ENCODE assay signal across 31 cellular contexts in the genomic region with DNA sequence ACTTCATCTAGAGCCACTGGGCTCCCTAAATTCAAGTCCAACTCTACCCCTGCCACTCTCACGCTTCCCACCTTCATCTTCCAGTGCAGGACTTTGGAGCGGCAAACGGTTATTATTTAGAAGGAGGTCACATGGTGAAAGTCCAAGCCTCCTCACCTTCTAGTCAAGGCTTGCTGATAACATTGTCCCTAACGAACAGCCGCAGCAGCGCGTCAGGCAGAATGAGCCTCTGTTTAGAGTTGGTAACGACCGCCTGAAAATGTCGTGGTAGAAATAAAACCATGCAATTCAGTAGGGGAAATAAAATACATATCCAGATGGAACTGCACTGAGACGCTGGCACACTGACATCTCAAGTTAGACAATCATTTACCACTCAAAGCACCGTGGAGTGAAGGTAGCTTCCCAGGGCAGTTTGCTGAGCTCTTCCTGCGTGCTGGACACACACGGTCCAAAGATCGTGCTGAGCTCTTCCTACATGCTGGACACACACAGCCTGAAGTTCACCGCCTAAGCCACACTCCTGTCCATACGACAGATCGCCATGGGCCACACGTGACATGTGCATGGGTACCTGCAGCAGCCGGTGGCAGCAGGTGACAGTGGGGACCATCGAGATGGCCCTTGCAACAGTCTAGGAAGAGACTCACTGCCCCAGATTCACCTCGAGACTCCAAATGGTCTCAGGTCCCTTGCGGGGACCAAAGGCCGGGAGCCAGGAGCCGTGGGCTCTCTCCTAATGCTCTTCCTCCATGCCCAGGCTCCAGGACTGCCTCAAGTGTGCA.
DNase-seq lines count a peak whose midpoint lies in the region; ATAC-seq and TF ChIP-seq lines count a peak whose summit lies in the region.
"Had no signal": no experiment of that assay in that cellular context is flagged by ENCODE, and none has a peak within 500 bp of the region (broad histone marks: within the 10 kb centered on the region; RNA-seq: fewer than 3 reads in every experiment).

No MANE protein-coding gene starts in this region.

- DNase-seq in WTC11 (ENCODE audit: low spot score) (no peak), suprapubic skin (ENCODE audit: low spot score in 2 of 2) (peak; percentile 2 to 57), NCI-H1105 treated with DMSO at 0.1 percent for 48 hours (lab: John Stamatoyannopoulos, UW) (no peak)
- DNase-seq: activated CD4-positive, alpha-beta T cell treated with anti-CD3 and anti-CD28 coated beads for 36 hours; activated CD8-positive, alpha-beta T cell treated with anti-CD3 and anti-CD28 coated beads for 36 hours; activated naive CD4-positive, alpha-beta T cell treated with anti-CD3 and anti-CD28 coated beads, Interleukin-2, amount 10 ng/mL, durations not matched to agents 7 days and 5 days; amniotic stem cell; effector CD4-positive, alpha-beta T cell; gastrocnemius medialis; HCEC 1CT; left cardiac atrium; mesendoderm; MG63; naive B cell; NCI-H1417; NCI-H2029 treated with DMSO at 0.1 percent for 48 hours; NCI-H446; NCI-H748 treated with DMSO at 0.1 percent for 48 hours; ovary; SHP77 treated with DMSO at 0.1 percent for 48 hours; stimulated activated CD4-positive, alpha-beta T cell treated with anti-CD3 and anti-CD28 coated beads, Interleukin-2, amount 100 ng/mL, for 24 hours had no signal

- peaks cover 9% of the 10 kb centered on the region for H3K4me1 Mint-ChIP-seq in WTC11
- peaks cover 8% of the 10 kb centered on the region for H3K4me1 Mint-ChIP-seq in nephron
- H3K4me1 Mint-ChIP-seq: activated CD4-positive, alpha-beta T cell treated with anti-CD3 and anti-CD28 coated beads for 36 hours; activated naive CD4-positive, alpha-beta T cell treated with anti-CD3 and anti-CD28 coated beads, Interleukin-2, amount 10 ng/mL, durations not matched to agents 7 days and 5 days; activated T-helper 17 cell treated with anti-CD3 and anti-CD28 coated beads, Interleukin-2, amount 50 U/mL, for 72 hours; naive B cell had no signal

- no peaks in the 10 kb centered on the region for H3K27me3 Mint-ChIP-seq in WTC11 (ENCODE audit: low read depth)
- H3K27me3 Mint-ChIP-seq in nephron (ENCODE audit: low read depth), result peaks cover 8% of the 10 kb centered on the region
- H3K27me3 Mint-ChIP-seq: activated CD4-positive, alpha-beta T cell treated with anti-CD3 and anti-CD28 coated beads for 36 hours; activated CD8-positive, alpha-beta T cell treated with anti-CD3 and anti-CD28 coated beads for 36 hours; activated naive CD4-positive, alpha-beta T cell treated with anti-CD3 and anti-CD28 coated beads, Interleukin-2, amount 10 ng/mL, durations not matched to agents 7 days and 5 days; activated T-helper 17 cell treated with anti-CD3 and anti-CD28 coated beads, Interleukin-2, amount 50 U/mL, for 72 hours; naive B cell; stimulated activated naive CD8-positive, alpha-beta T cell treated with anti-CD3 and anti-CD28 coated beads, Interleukin-15, Interleukin-2, amounts not matched to agents 100 ng/mL and 50 ng/mL, for 24 hours had no signal

- TF ChIP-seq CTCF in WTC11 (IDR thresholded peaks at IDR 0.05) (no peak), nephron (IDR thresholded peaks at IDR 0.05; ENCODE audit: unreplicated experiment in 3 of 3) (no peak), suprapubic skin (IDR thresholded peaks at IDR 0.05) (no peak)

- H3K27me3 ChIP-seq in suprapubic skin, result no peaks in the 10 kb centered on the region
- H3K27me3 ChIP-seq: BLaER1, gastrocnemius medialis, MG63, ovary had no signal

- 95% methylated on average over 20 of the region's 25 CpGs for WGBS in suprapubic skin

- no peak for TF ChIP-seq EP300 in suprapubic skin (IDR thresholded peaks at IDR 0.05)

- peaks cover 70% of the 10 kb centered on the region for H3K9me3 ChIP-seq in iPS-18c (ENCODE audit: control insufficient read depth, insufficient read depth, low read length)
- H3K9me3 ChIP-seq in suprapubic skin, result no peaks in the 10 kb centered on the region
- H3K9me3 ChIP-seq: BLaER1, gastrocnemius medialis, MG63, ovary had no signal

- H3K4me1 ChIP-seq in suprapubic skin, result peaks cover 7% of the 10 kb centered on the region
- H3K4me1 ChIP-seq: BLaER1, gastrocnemius medialis had no signal

- no peak overlapping the region for H3K27ac ChIP-seq in suprapubic skin
- H3K27ac ChIP-seq: BLaER1, gastrocnemius medialis, HL-60, KMS-11, ovary had no signal

- TF ChIP-seq POLR2A in suprapubic skin (IDR thresholded peaks at IDR 0.05), result no peak

- no peak overlapping the region for H3K27ac Mint-ChIP-seq in WTC11
- peak overlapping the region; percentile 29 to 71 (median 30) for H3K27ac Mint-ChIP-seq in nephron
- H3K27ac Mint-ChIP-seq: activated CD4-positive, alpha-beta T cell treated with anti-CD3 and anti-CD28 coated beads for 36 hours; activated CD8-positive, alpha-beta T cell treated with anti-CD3 and anti-CD28 coated beads for 36 hours; activated naive CD4-positive, alpha-beta T cell treated with anti-CD3 and anti-CD28 coated beads, Interleukin-2, amount 10 ng/mL, durations not matched to agents 7 days and 5 days; activated T-helper 17 cell treated with anti-CD3 and anti-CD28 coated beads, Interleukin-2, amount 50 U/mL, for 72 hours; stimulated activated naive CD8-positive, alpha-beta T cell treated with anti-CD3 and anti-CD28 coated beads, Interleukin-15, Interleukin-2, amounts not matched to agents 100 ng/mL and 50 ng/mL, for 24 hours had no signal

- POLR2A ChIA-PET in WTC11 (lab: Charles Lee), result no interaction called here

- peak overlapping the region; percentile 9; the same call in 1 of the 2 replicates for H3K4me3 ChIP-seq in iPS-18c (ENCODE audit: insufficient read depth, low read depth, low read length)
- H3K4me3 ChIP-seq in suprapubic skin, result no peak overlapping the region
- H3K4me3 ChIP-seq: BLaER1, gastrocnemius medialis, MG63, ovary, smooth muscle cell had no signal

- no peak overlapping the region for H3K4me3 Mint-ChIP-seq in WTC11
- H3K4me3 Mint-ChIP-seq in nephron, result no peak overlapping the region
- H3K4me3 Mint-ChIP-seq: activated CD4-positive, alpha-beta T cell treated with anti-CD3 and anti-CD28 coated beads for 36 hours; activated CD8-positive, alpha-beta T cell treated with anti-CD3 and anti-CD28 coated beads for 36 hours; activated naive CD4-positive, alpha-beta T cell treated with anti-CD3 and anti-CD28 coated beads, Interleukin-2, amount 10 ng/mL, durations not matched to agents 7 days and 5 days; activated T-helper 17 cell treated with anti-CD3 and anti-CD28 coated beads, Interleukin-2, amount 50 U/mL, for 72 hours; naive B cell; stimulated activated naive CD8-positive, alpha-beta T cell treated with anti-CD3 and anti-CD28 coated beads, Interleukin-15, Interleukin-2, amounts not matched to agents 100 ng/mL and 50 ng/mL, for 24 hours had no signal

- ATAC-seq in WTC11 (no peak), GM19395 (IDR thresholded peaks at IDR 0.05; ENCODE audit: unreplicated experiment) (no peak), GM21723 (IDR thresholded peaks at IDR 0.05; ENCODE audit: unreplicated experiment) (no peak)
- ATAC-seq: activated CD4-positive, alpha-beta T cell treated with anti-CD3 and anti-CD28 coated beads for 36 hours; activated CD8-positive, alpha-beta T cell treated with anti-CD3 and anti-CD28 coated beads for 36 hours; activated T-helper 17 cell treated with anti-CD3 and anti-CD28 coated beads, Interleukin-2, amount 50 U/mL, for 72 hours; gastrocnemius medialis; left cardiac atrium had no signal

- CTCF ChIA-PET in WTC11 (lab: Charles Lee), result no interaction called here

- no peaks in the 10 kb centered on the region for H3K36me3 ChIP-seq in suprapubic skin
- H3K36me3 ChIP-seq: BLaER1, gastrocnemius medialis, MG63, ovary had no signal

- H3K9me3 Mint-ChIP-seq in WTC11 (no peaks in the 10 kb centered on the region), nephron (no peaks in the 10 kb centered on the region)
- H3K9me3 Mint-ChIP-seq: activated CD8-positive, alpha-beta T cell treated with anti-CD3 and anti-CD28 coated beads for 36 hours; activated T-helper 17 cell treated with anti-CD3 and anti-CD28 coated beads, Interleukin-2, amount 50 U/mL, for 72 hours; stimulated activated naive CD8-positive, alpha-beta T cell treated with anti-CD3 and anti-CD28 coated beads, Interleukin-15, Interleukin-2, amounts not matched to agents 100 ng/mL and 50 ng/mL, for 24 hours had no signal

- H3K36me3 Mint-ChIP-seq in WTC11, result no peaks in the 10 kb centered on the region; the same call in 1 of the 2 replicates
- H3K36me3 Mint-ChIP-seq in nephron (ENCODE audit: low read depth), result no peaks in the 10 kb centered on the region
- H3K36me3 Mint-ChIP-seq: activated naive CD4-positive, alpha-beta T cell treated with anti-CD3 and anti-CD28 coated beads, Interleukin-2, amount 10 ng/mL, durations not matched to agents 7 days and 5 days; naive B cell had no signal

TF ChIP-seq in WTC11, 78 proteins besides CTCF, POLR2A, EP300 and RAD21:
- 0 out of 2 replicates have a peak, but pooled peaks have one; percentile 18 for TF ChIP-seq GABPB1 (CRISPR knock-in tag; IDR thresholded peaks at IDR 0.05)
- TF ChIP-seq, protein P1, sequence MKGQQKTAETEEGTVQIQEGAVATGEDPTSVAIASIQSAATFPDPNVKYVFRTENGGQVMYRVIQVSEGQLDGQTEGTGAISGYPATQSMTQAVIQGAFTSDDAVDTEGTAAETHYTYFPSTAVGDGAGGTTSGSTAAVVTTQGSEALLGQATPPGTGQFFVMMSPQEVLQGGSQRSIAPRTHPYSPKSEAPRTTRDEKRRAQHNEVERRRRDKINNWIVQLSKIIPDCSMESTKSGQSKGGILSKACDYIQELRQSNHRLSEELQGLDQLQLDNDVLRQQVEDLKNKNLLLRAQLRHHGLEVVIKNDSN (CRISPR knock-in tag; IDR thresholded peaks at IDR 0.05), result no peak

Comparison
In these comparisons a context has a peak if more than half of its experiments do, and no peak if none do; other contexts are left out.
1. DNase-seq: peak in suprapubic skin (2 of 2); none in WTC11 (single experiment) and NCI-H1105 treated with DMSO at 0.1 percent for 48 hours (single experiment).